14 cellular contexts compared by ENCODE assay signal in genomic region chr14:98946995-98947394, GRCh38.
A peak's percentile ranks its signal among the peaks of the same experiment; 100 is the strongest.
DNase-seq lines count a peak whose midpoint lies in the region; ATAC-seq and TF ChIP-seq lines count a peak whose summit lies in the region.
"Had no signal": no experiment of that assay in that cellular context is flagged by ENCODE, and none has a peak within 500 bp of the region (broad histone marks: within the 10 kb centered on the region; RNA-seq: fewer than 3 reads in every experiment).

No MANE protein-coding gene starts in this region.

- peak overlapping the region; percentile 30 for H3K27ac Mint-ChIP-seq in activated naive CD8-positive, alpha-beta T cell treated with anti-CD3 and anti-CD28 coated beads for 36 hours
- no peak overlapping the region for H3K27ac Mint-ChIP-seq in activated naive CD8-positive, alpha-beta T cell treated with anti-CD3 and anti-CD28 coated beads, Interleukin-2, amount 50 U/mL, for 24 hours
- H3K27ac Mint-ChIP-seq in progenitor cell of endocrine pancreas: no peak overlapping the region

- H3K9me3 Mint-ChIP-seq in activated naive CD8-positive, alpha-beta T cell treated with anti-CD3 and anti-CD28 coated beads for 36 hours: no peaks in the 10 kb centered on the region
- no peaks in the 10 kb centered on the region for H3K9me3 Mint-ChIP-seq in activated naive CD8-positive, alpha-beta T cell treated with anti-CD3 and anti-CD28 coated beads, Interleukin-2, amount 50 U/mL, for 24 hours
- H3K9me3 Mint-ChIP-seq in progenitor cell of endocrine pancreas (ENCODE audit: low read depth): no peaks in the 10 kb centered on the region

- intact Hi-C loops in cardiac septum (cut with DNase I): no loop called here

- ATAC-seq in activated naive CD8-positive, alpha-beta T cell treated with anti-CD3 and anti-CD28 coated beads, Interleukin-2, amount 50 U/mL, for 24 hours: no peak
- ATAC-seq: A549 had no signal

- DNase-seq in activated naive CD8-positive, alpha-beta T cell treated with anti-CD3 and anti-CD28 coated beads for 36 hours: no peak
- DNase-seq in activated naive CD8-positive, alpha-beta T cell treated with anti-CD3 and anti-CD28 coated beads, Interleukin-2, amount 50 U/mL, for 24 hours: no peak
- DNase-seq in cardiac septum (ENCODE audit: low spot score) (peak; percentile 33), mucosa of gallbladder (ENCODE audit: low spot score) (peak; percentile 47), GOT3 (lab: John Stamatoyannopoulos, UW) (no peak), NCI-H446 treated with DMSO at 0.1 percent for 48 hours (lab: John Stamatoyannopoulos, UW) (no peak), occipital lobe (lab: John Stamatoyannopoulos, UW) (no peak), progenitor cell of endocrine pancreas (ENCODE audit: low spot score, unreplicated experiment) (no peak)
- DNase-seq: brain microvascular endothelial cell; Kasumi-1; NCI-H524; OCI-M1; stimulated activated CD4-positive, alpha-beta T cell treated with anti-CD3 and anti-CD28 coated beads, Interleukin-15, amount 100 ng/mL, for 24 hours had no signal

- no peaks in the 10 kb centered on the region for H3K27me3 Mint-ChIP-seq in activated naive CD8-positive, alpha-beta T cell treated with anti-CD3 and anti-CD28 coated beads for 36 hours
- H3K27me3 Mint-ChIP-seq in activated naive CD8-positive, alpha-beta T cell treated with anti-CD3 and anti-CD28 coated beads, Interleukin-2, amount 50 U/mL, for 24 hours: no peaks in the 10 kb centered on the region
- peaks cover 30% of the 10 kb centered on the region for H3K27me3 Mint-ChIP-seq in progenitor cell of endocrine pancreas

- TF ChIP-seq CTCF in progenitor cell of endocrine pancreas (IDR thresholded peaks at IDR 0.05; ENCODE audit: unreplicated experiment): no peak

- no peaks in the 10 kb centered on the region for H3K36me3 Mint-ChIP-seq in activated naive CD8-positive, alpha-beta T cell treated with anti-CD3 and anti-CD28 coated beads for 36 hours
- no peaks in the 10 kb centered on the region for H3K36me3 Mint-ChIP-seq in activated naive CD8-positive, alpha-beta T cell treated with anti-CD3 and anti-CD28 coated beads, Interleukin-2, amount 50 U/mL, for 24 hours (ENCODE audit: low read depth)
- no peaks in the 10 kb centered on the region for H3K36me3 Mint-ChIP-seq in progenitor cell of endocrine pancreas (ENCODE audit: insufficient read depth)

- no peak overlapping the region for H3K4me3 Mint-ChIP-seq in activated naive CD8-positive, alpha-beta T cell treated with anti-CD3 and anti-CD28 coated beads for 36 hours
- H3K4me3 Mint-ChIP-seq in activated naive CD8-positive, alpha-beta T cell treated with anti-CD3 and anti-CD28 coated beads, Interleukin-2, amount 50 U/mL, for 24 hours: no peak overlapping the region
- H3K4me3 Mint-ChIP-seq in progenitor cell of endocrine pancreas (ENCODE audit: low read depth): no peak overlapping the region

- peaks cover 20% of the 10 kb centered on the region for H3K4me1 Mint-ChIP-seq in activated naive CD8-positive, alpha-beta T cell treated with anti-CD3 and anti-CD28 coated beads for 36 hours
- peaks cover 13% of the 10 kb centered on the region for H3K4me1 Mint-ChIP-seq in activated naive CD8-positive, alpha-beta T cell treated with anti-CD3 and anti-CD28 coated beads, Interleukin-2, amount 50 U/mL, for 24 hours
- H3K4me1 Mint-ChIP-seq in progenitor cell of endocrine pancreas (ENCODE audit: low read depth): peaks cover 2% of the 10 kb centered on the region

Comparison
In these comparisons a context has a peak if more than half of its experiments do, and no peak if none do; other contexts are left out.
1. DNase-seq: peak in cardiac septum (single experiment) and mucosa of gallbladder (single experiment); none in activated naive CD8-positive, alpha-beta T cell treated with anti-CD3 and anti-CD28 coated beads for 36 hours (single experiment), activated naive CD8-positive, alpha-beta T cell treated with anti-CD3 and anti-CD28 coated beads, Interleukin-2, amount 50 U/mL, for 24 hours (single experiment), GOT3 (single experiment), NCI-H446 treated with DMSO at 0.1 percent for 48 hours (single experiment), occipital lobe (single experiment) and progenitor cell of endocrine pancreas (single experiment).